In the genomic region with DNA sequence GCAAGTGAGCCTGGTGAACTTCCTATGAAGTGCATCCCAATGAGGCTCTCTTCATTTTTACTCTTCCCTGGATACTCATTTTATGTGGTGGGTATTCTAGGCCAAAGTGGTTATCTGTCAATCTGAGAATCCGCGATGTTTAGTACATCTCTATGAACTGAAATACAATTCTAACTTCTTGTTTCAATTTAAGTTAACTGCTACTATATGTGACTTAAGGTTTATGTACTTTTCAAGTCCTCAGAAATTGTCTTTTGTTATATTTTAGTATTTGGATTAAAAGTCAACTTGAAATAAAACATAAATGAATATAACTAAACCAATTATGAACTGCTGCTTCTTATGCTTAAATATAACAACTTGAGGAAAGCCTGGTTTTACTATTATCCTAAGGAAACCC, we compare ENCODE assay signal across 17 cellular contexts.
DNase-seq lines count a peak whose midpoint lies in the region; ATAC-seq, FAIRE-seq and TF ChIP-seq lines count a peak whose summit lies in the region.
"Had no signal": no experiment of that assay in that cellular context is flagged by ENCODE, and none has a peak within 500 bp of the region (broad histone marks: within the 10 kb centered on the region; RNA-seq: fewer than 3 reads in every experiment).

No MANE protein-coding gene starts in this region.

- H3K27me3 ChIP-seq in muscle layer of colon (ENCODE audit: control insufficient read depth in 1 of 2, insufficient read depth in 2 of 2, low read length in 2 of 2) (no peaks in the 10 kb centered on the region), gastrocnemius medialis (no peaks in the 10 kb centered on the region)

- DNase-seq in gastrocnemius medialis: no peak
- DNase-seq in Kasumi-1 (lab: John Stamatoyannopoulos, UW): no peak
- no peak for DNase-seq in NCI-H2171 treated with DMSO at 0.1 percent for 48 hours (lab: John Stamatoyannopoulos, UW)
- DNase-seq: CD8-positive, alpha-beta T cell; COR-L47; DMS153; DMS79 treated with DMSO at 0.1 percent for 48 hours; EL; GDM1; GM23248 had no signal

- H3K36me3 ChIP-seq in HEK293 (ENCODE audit: control insufficient read depth in 2 of 2, insufficient read depth in 1 of 2, low read length in 2 of 2) (peaks cover 0 to 3% of the 10 kb centered on the region in 2 experiments; a peak in 1 of 3 replicates), muscle layer of colon (ENCODE audit: insufficient read depth, low read length) (no peaks in the 10 kb centered on the region), gastrocnemius medialis (no peaks in the 10 kb centered on the region)

- FAIRE-seq in TTC549 (lab: Jason Lieb, UNC): peak; percentile 90
- FAIRE-seq: GM12892 had no signal

- CTCF ChIA-PET in HEK293 (lab: Yijun Ruan, JAX): interaction anchor here (2.0 kb wide), 1 partner anchor 11 kb away, joined by 5 read pairs; no protein-coding TSS in a partner anchor

- intact Hi-C loops in gastrocnemius medialis (cut with DNase I; ENCODE audit: low total_unique reads): no loop called here

- H3K27ac ChIP-seq in HEK293 (ENCODE audit: extremely low read depth, low read depth, low read length) (no peak overlapping the region), muscle layer of colon (ENCODE audit: low read depth, low read length) (peak overlapping the region; percentile 32), gastrocnemius medialis (peak overlapping the region in 3 of 4 donors; percentile 5 to 61 (median 30))
- H3K27ac ChIP-seq: GM23248 had no signal

- H3K9me3 ChIP-seq in HEK293 (ENCODE audit: control insufficient read depth, insufficient read depth, low read depth, low read length): no peaks in the 10 kb centered on the region
- H3K9me3 ChIP-seq in muscle layer of colon (ENCODE audit: low read length): no peaks in the 10 kb centered on the region
- H3K9me3 ChIP-seq in gastrocnemius medialis: no peaks in the 10 kb centered on the region

- in situ Hi-C loops in gastrocnemius medialis (cut with MboI; ENCODE audit: low sequenced_read_pairs in 4 of 4): no loop called here

- TF ChIP-seq POLR2A in gastrocnemius medialis (IDR thresholded peaks at IDR 0.05): no peak

- H3K4me1 ChIP-seq in HEK293 (ENCODE audit: control insufficient read depth, insufficient read depth, low read length) (peaks cover 23% of the 10 kb centered on the region), muscle layer of colon (ENCODE audit: insufficient read depth, low read length) (peaks cover 49% of the 10 kb centered on the region), gastrocnemius medialis (peaks cover 57 to 64% of the 10 kb centered on the region in 2 donors)

- H3K9ac ChIP-seq in muscle layer of colon (ENCODE audit: low read length): no peak overlapping the region
- H3K9ac ChIP-seq: GM23248 had no signal

- TF ChIP-seq CTCF in HEK293 (tag by site-specific recombination; IDR thresholded peaks at IDR 0.05) (no peak), gastrocnemius medialis (IDR thresholded peaks at IDR 0.05 in 4 of 5, conservative IDR thresholded peaks at IDR 0.05 in 1 of 5) (no peak)

- ATAC-seq in gastrocnemius medialis (no peak), GM21529 (IDR thresholded peaks at IDR 0.05; ENCODE audit: unreplicated experiment) (no peak), GM18867 (IDR thresholded peaks at IDR 0.05; ENCODE audit: unreplicated experiment) (no peak)
- ATAC-seq: CD8-positive, alpha-beta T cell; HCT116 had no signal

- POLR2A ChIA-PET in HEK293 (lab: Yijun Ruan, JAX): no interaction called here

- H3K4me3 ChIP-seq in HEK293 (ENCODE audit: low read depth, low read length) (no peak overlapping the region), muscle layer of colon (ENCODE audit: low read depth in 1 of 2, low read length in 2 of 2) (no peak overlapping the region), gastrocnemius medialis (no peak overlapping the region)
- H3K4me3 ChIP-seq: GM23248 had no signal

TF ChIP-seq in HEK293, 187 proteins besides CTCF, POLR2A, EP300 and RAD21:
- TF ChIP-seq ZNF175 (tag by site-specific recombination; IDR thresholded peaks at IDR 0.05) (no peak), ZNF664 (tag by site-specific recombination; IDR thresholded peaks at IDR 0.05) (peak; percentile 98), ZNF514 (tag by site-specific recombination; IDR thresholded peaks at IDR 0.05) (no peak)
